1 cellular context compared by ENCODE assay signal in genomic region chr4:82415922-82416365, GRCh38.
TF ChIP-seq lines count a peak whose summit lies in the region.

No MANE protein-coding gene starts in this region.

TF ChIP-seq in H1, 55 proteins besides CTCF, POLR2A, EP300 and RAD21:
- TF ChIP-seq NANOG (IDR thresholded peaks at IDR 0.05; ENCODE audit: insufficient read depth, low read depth, low read length, poor library complexity, severe bottlenecking) (peak; percentile 78), TEAD4 (IDR thresholded peaks at IDR 0.05; ENCODE audit: low read depth, low read length) (peak; percentile 80; the same call in 1 of the 2 replicates), MAFK (IDR thresholded peaks at IDR 0.05; ENCODE audit: low read depth, low read length) (peak; percentile 25; the same call in 1 of the 2 replicates), TAF1 (IDR thresholded peaks at IDR 0.05; ENCODE audit: low read depth, low read length) (peak; percentile 38; the same call in 1 of the 2 replicates), SAP30 (IDR thresholded peaks at IDR 0.05; ENCODE audit: insufficient read depth, insufficient replicate concordance, low read length) (no peak), TBP (IDR thresholded peaks at IDR 0.05; ENCODE audit: low read depth, low read length) (peak; percentile 76), CHD2 (IDR thresholded peaks at IDR 0.05; ENCODE audit: low read length) (no peak), SP4 (IDR thresholded peaks at IDR 0.05; ENCODE audit: low read length) (no peak)
